Comparison of ENCODE assay signal across 8 cellular contexts in genomic region chr3:15269091-15269989, GRCh38.
DNase-seq lines count a peak whose midpoint lies in the region; ATAC-seq and TF ChIP-seq lines count a peak whose summit lies in the region.

No MANE protein-coding gene starts in this region.

- peaks cover 79 to 89% (median 87%) of the 10 kb centered on the region in 3 donors for H3K4me1 Mint-ChIP-seq in T-cell
- peaks cover 58% of the 10 kb centered on the region for H3K4me1 Mint-ChIP-seq in activated naive CD8-positive, alpha-beta T cell treated with anti-CD3 and anti-CD28 coated beads, Interleukin-2, amount 50 U/mL, for 24 hours

- peak in 2 of 4 experiments; percentile 14 to 16 for TF ChIP-seq CTCF in uterus (IDR thresholded peaks at IDR 0.05)

- no peaks in the 10 kb centered on the region for H3K27me3 Mint-ChIP-seq in T-cell
- H3K27me3 Mint-ChIP-seq in activated naive CD8-positive, alpha-beta T cell treated with anti-CD3 and anti-CD28 coated beads, Interleukin-2, amount 50 U/mL, for 24 hours: peaks cover 10% of the 10 kb centered on the region

- peaks cover 15 to 23% of the 10 kb centered on the region in 2 donors for H3K4me1 ChIP-seq in uterus

- intact Hi-C loops in left cardiac atrium (cut with DNase I): loop anchor here (5.0 to 10.0 kb wide), 3 partner anchors 63 to 285 kb away; partner anchors contain the start of gene SH3BP5 (in 2 of the 2)
- intact Hi-C loops in sciatic nerve (cut with DNase I): loop anchor here (5.0 kb wide), 1 partner anchor 63 kb away; the partner anchor contains the start of gene SH3BP5
- intact Hi-C loops in uterus (cut with DNase I; ENCODE audit: low total_unique reads): loop anchor here (2.0 to 5.0 kb wide), 2 partner anchors 63 to 108 kb away; partner anchors contain the start of gene SH3BP5

- POLR2A ChIA-PET in T-cell (lab: Charles Lee): interaction anchor here in 1 of 2 donors (0.6 kb wide), 1 partner anchor 111 kb away, joined by 5 read pairs; no protein-coding TSS in a partner anchor

- peak overlapping the region in 1 of 2 donors; percentile 8 for H3K4me3 ChIP-seq in uterus

- TF ChIP-seq POLR2A in GM18526 (IDR thresholded peaks at IDR 0.05; ENCODE audit: extremely low read depth, insufficient read length) (peak; percentile 37), uterus (IDR thresholded peaks at IDR 0.05) (peak; percentile 64 to 67)

- CTCF ChIA-PET in T-cell (lab: Charles Lee): interaction anchor here (0.5 to 5.9 kb wide), 18 partner anchors 10 to 289 kb away, joined by 3 to 52 read pairs (median 6); partner anchors contain the start of gene SH3BP5 (in 2 of the 2)

- no peaks in the 10 kb centered on the region for H3K36me3 ChIP-seq in uterus

- H3K27ac Mint-ChIP-seq in T-cell: peak overlapping the region; percentile 90 to 91
- H3K27ac Mint-ChIP-seq in activated naive CD8-positive, alpha-beta T cell treated with anti-CD3 and anti-CD28 coated beads, Interleukin-2, amount 50 U/mL, for 24 hours: peak overlapping the region; percentile 72

- H3K27ac ChIP-seq in uterus: peak overlapping the region; percentile 93 to 98

- no peaks in the 10 kb centered on the region for H3K9me3 Mint-ChIP-seq in T-cell
- H3K9me3 Mint-ChIP-seq in activated naive CD8-positive, alpha-beta T cell treated with anti-CD3 and anti-CD28 coated beads, Interleukin-2, amount 50 U/mL, for 24 hours: no peaks in the 10 kb centered on the region

- H3K4me3 Mint-ChIP-seq in T-cell: peak overlapping the region; percentile 47 to 73 (median 58)
- peak overlapping the region; percentile 35 for H3K4me3 Mint-ChIP-seq in activated naive CD8-positive, alpha-beta T cell treated with anti-CD3 and anti-CD28 coated beads, Interleukin-2, amount 50 U/mL, for 24 hours

- no peaks in the 10 kb centered on the region for H3K27me3 ChIP-seq in uterus

- ATAC-seq in HG03280 (IDR thresholded peaks at IDR 0.05; ENCODE audit: unreplicated experiment): peak; percentile 58
- ATAC-seq in T-cell (replicated peaks in 1 of 4): peak; percentile 31 to 72 (median 68)
- ATAC-seq in activated naive CD8-positive, alpha-beta T cell treated with anti-CD3 and anti-CD28 coated beads, Interleukin-2, amount 50 U/mL, for 24 hours: peak; percentile 87
- peak; percentile 81 to 91 for ATAC-seq in left cardiac atrium
- peak; percentile 89 for ATAC-seq in sciatic nerve

- peaks cover 12% of the 10 kb centered on the region for H3K36me3 Mint-ChIP-seq in T-cell
- no peaks in the 10 kb centered on the region for H3K36me3 Mint-ChIP-seq in activated naive CD8-positive, alpha-beta T cell treated with anti-CD3 and anti-CD28 coated beads, Interleukin-2, amount 50 U/mL, for 24 hours (ENCODE audit: low read depth)

- no peaks in the 10 kb centered on the region for H3K9me3 ChIP-seq in uterus

- DNase-seq in T-cell: peak; percentile 57 to 84 (median 76)
- peak; percentile 82 for DNase-seq in activated naive CD8-positive, alpha-beta T cell treated with anti-CD3 and anti-CD28 coated beads, Interleukin-2, amount 50 U/mL, for 24 hours
- DNase-seq in left cardiac atrium: peak; percentile 92
- peak; percentile 91 for DNase-seq in sciatic nerve (ENCODE audit: low spot score)
- DNase-seq in uterus: peak; percentile 95 to 96
- DNase-seq in cortex of kidney (lab: John Stamatoyannopoulos, UW): no peak
